Comparison of ENCODE assay signal across 15 cellular contexts in the genomic region with DNA sequence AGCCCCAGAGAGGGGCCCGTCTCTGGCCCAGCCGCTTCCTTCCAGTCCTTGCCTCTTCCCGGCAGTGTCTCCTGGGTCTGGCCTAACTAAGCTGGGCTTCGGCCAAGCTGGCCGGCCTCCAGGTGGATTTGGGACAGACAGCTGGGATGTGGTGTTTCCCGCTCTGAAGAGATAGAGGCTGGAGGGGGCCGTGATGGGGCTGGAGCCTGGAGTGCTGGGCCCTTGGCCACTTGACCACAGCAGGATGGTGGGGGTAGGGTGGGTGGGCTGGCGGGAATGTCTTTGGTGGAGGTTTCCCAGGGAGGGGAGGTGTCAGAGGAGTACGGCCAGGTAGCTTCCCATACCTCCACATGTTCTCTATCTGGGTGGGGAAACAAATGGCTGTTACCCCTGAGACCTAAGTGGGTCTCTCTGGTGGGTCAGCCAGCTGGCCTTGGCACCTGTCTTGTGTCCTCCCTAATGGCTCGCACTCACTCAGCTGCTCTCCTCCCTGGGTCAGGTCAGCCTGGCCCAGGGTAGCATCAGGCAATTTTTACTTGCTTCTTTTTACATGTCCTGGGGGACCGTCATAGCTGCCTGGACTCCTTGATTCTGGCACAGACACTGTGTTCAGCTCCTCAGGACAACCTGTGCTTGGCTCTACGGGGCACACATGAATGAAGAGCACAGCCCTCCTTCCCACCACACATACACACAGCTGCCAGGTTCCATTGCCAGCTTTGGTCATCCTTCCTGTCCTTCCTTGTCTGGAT. TPM values are rescaled to one million over a fixed set of nuclear protein-coding genes. Genes with fewer than 3 reads are reported as not detected.
DNase-seq lines count a peak whose midpoint lies in the region; ATAC-seq and TF ChIP-seq lines count a peak whose summit lies in the region.
"Had no signal": no experiment of that assay in that cellular context is flagged by ENCODE, and none has a peak within 500 bp of the region (broad histone marks: within the 10 kb centered on the region; RNA-seq: fewer than 3 reads in every experiment).

No MANE protein-coding gene starts in this region.

- no peaks in the 10 kb centered on the region for H3K9me3 ChIP-seq in lung (ENCODE audit: control insufficient read depth in 2 of 2, insufficient read depth in 1 of 2, low read length in 1 of 2)
- no peaks in the 10 kb centered on the region for H3K9me3 ChIP-seq in thyroid gland
- no peaks in the 10 kb centered on the region for H3K9me3 ChIP-seq in PC-3 (ENCODE audit: low read length)
- H3K9me3 ChIP-seq in MG63 = no peaks in the 10 kb centered on the region
- H3K9me3 ChIP-seq: BLaER1 had no signal

- ATAC-seq in lung (ENCODE audit: insufficient read depth, low FRiP score) = no peak
- ATAC-seq in PC-3 = no peak
- ATAC-seq in HG03442 (IDR thresholded peaks at IDR 0.05; ENCODE audit: unreplicated experiment) = no peak
- ATAC-seq: activated naive CD4-positive, alpha-beta T cell treated with anti-CD3 and anti-CD28 coated beads, Interleukin-2, amount 50 U/mL, for 72 hours had no signal

- no peak overlapping the region for H3K9ac ChIP-seq in PC-3 (ENCODE audit: low read length)
- H3K9ac ChIP-seq: BLaER1 had no signal

- CTCF ChIA-PET in PC-3 (lab: Charles Lee) = no interaction called here

- H3K9me2 ChIP-seq in PC-3 (replicated peaks; ENCODE audit: low read length) = no peaks in the 10 kb centered on the region

- WGBS in lung, 2 donors = 76 to 85% methylated on average over 12 of the region's 12 CpGs
- WGBS in thyroid gland, 2 donors = 52 to 74% methylated on average over 8 to 11 of the region's 12 CpGs

- POLR2A ChIA-PET in PC-3 (lab: Charles Lee; ENCODE audit: unreplicated experiment) = interaction anchor here (0.5 kb wide), 1 partner anchor 305 kb away, joined by 3 read pairs; no protein-coding TSS in a partner anchor

- no peaks in the 10 kb centered on the region for H3F3A ChIP-seq in PC-3 (ENCODE audit: low read length, unreplicated experiment)

- no peak overlapping the region for H3K4me2 ChIP-seq in PC-3 (ENCODE audit: low read length)
- H3K4me2 ChIP-seq: BLaER1 had no signal

- no peak for TF ChIP-seq CTCF in fibroblast of mammary gland (conservative IDR thresholded peaks at IDR 0.05; ENCODE audit: control insufficient read depth, insufficient read depth, low read depth, low read length)
- no peak for TF ChIP-seq CTCF in lung (IDR thresholded peaks at IDR 0.05; ENCODE audit: control extremely low read depth, extremely low read depth)
- TF ChIP-seq CTCF in thyroid gland (IDR thresholded peaks at IDR 0.05) = no peak
- no peak for TF ChIP-seq CTCF in PC-3 (conservative IDR thresholded peaks at IDR 0.05; ENCODE audit: low read depth, low read length)

- DNase-seq in NCI-H446 treated with DMSO at 0.1 percent for 48 hours (lab: John Stamatoyannopoulos, UW) (peak; percentile 81), fibroblast of mammary gland (ENCODE audit: low read depth) (peak; percentile 27), lung (ENCODE audit: low spot score) (peak; percentile 63), thyroid gland (peak; percentile 55 to 64), PC-3 (no peak), MG63 (no peak), dermis blood vessel endothelial cell (no peak)
- DNase-seq: activated B cell treated with CpG ODN at 0.5 μM for 24 hours; caudate nucleus; hypothalamus; NCI-H510A; stimulated activated CD4-positive, alpha-beta T cell treated with anti-CD3 and anti-CD28 coated beads, Interleukin-15, amount 100 ng/mL, for 24 hours had no signal

- no peak for TF ChIP-seq POLR2A in thyroid gland (IDR thresholded peaks at IDR 0.05)

- H3K27me3 ChIP-seq in lung (ENCODE audit: control insufficient read depth, insufficient read depth) (no peaks in the 10 kb centered on the region), thyroid gland (no peaks in the 10 kb centered on the region), PC-3 (ENCODE audit: low read length) (no peaks in the 10 kb centered on the region), MG63 (no peaks in the 10 kb centered on the region)
- H3K27me3 ChIP-seq: BLaER1 had no signal

- intact Hi-C loops in thyroid gland (cut with DNase I) = no loop called here
- intact Hi-C loops in PC-3 (cut with micrococcal nuclease) = no loop called here

- H3K79me2 ChIP-seq in PC-3 (ENCODE audit: low read length) = no peaks in the 10 kb centered on the region

- H2AFZ ChIP-seq in PC-3 (ENCODE audit: low read length) = no peak overlapping the region

- no peaks in the 10 kb centered on the region for H4K20me1 ChIP-seq in PC-3 (ENCODE audit: low read length)
- H4K20me1 ChIP-seq: BLaER1 had no signal

- no peaks in the 10 kb centered on the region for H3K36me3 ChIP-seq in lung (ENCODE audit: control insufficient read depth in 2 of 2, insufficient read depth in 2 of 2, low read length in 2 of 2)
- no peaks in the 10 kb centered on the region for H3K36me3 ChIP-seq in thyroid gland
- H3K36me3 ChIP-seq in PC-3 (ENCODE audit: low read depth, low read length) = no peaks in the 10 kb centered on the region
- H3K36me3 ChIP-seq in MG63 = no peaks in the 10 kb centered on the region
- H3K36me3 ChIP-seq: BLaER1 had no signal

- peaks cover 7 to 18% of the 10 kb centered on the region in 2 donors for H3K4me1 ChIP-seq in lung (ENCODE audit: control insufficient read depth in 2 of 2, insufficient read depth in 2 of 2, low read length in 2 of 2)
- H3K4me1 ChIP-seq in thyroid gland = peaks cover 0 to 36% of the 10 kb centered on the region in 2 donors
- H3K4me1 ChIP-seq in PC-3 (ENCODE audit: insufficient read depth, low read length) = peaks cover 26% of the 10 kb centered on the region

- H3K4me3 ChIP-seq in fibroblast of mammary gland (ENCODE audit: control insufficient read depth, low read depth, low read length) (no peak overlapping the region), lung (no peak overlapping the region), thyroid gland (replicated peaks in 1 of 3) (no peak overlapping the region), PC-3 (ENCODE audit: low read length) (no peak overlapping the region), MG63 (no peak overlapping the region)
- H3K4me3 ChIP-seq: BLaER1 had no signal

- no TSS peak for BruUV-seq in PC-3 (replicated peaks; lab: Mats Ljungman, UMichigan)

- H3K27ac ChIP-seq in lung (ENCODE audit: low read depth in 1 of 2, low read length in 1 of 2) (no peak overlapping the region), thyroid gland (no peak overlapping the region), PC-3 (ENCODE audit: low read length) (no peak overlapping the region)
- H3K27ac ChIP-seq: BLaER1 had no signal

RNA-seq across cellular contexts. Expression of a gene that starts 19.8 kb away (rescaled TPM):
- total RNA-seq in lung (1 to 10 TPM; 4.9 to 8.7 TPM), thyroid gland (10 to 100 TPM; 34.4 to 68.8 (median 61.0) TPM), PC-3 (2014; rRNA removed) (0.26 and 1.5 TPM in 2 replicates), dermis blood vessel endothelial cell (126 and 252 TPM in 2 replicates)
- 1 to 10 TPM; 3.0 to 10.0 TPM for polyA plus RNA-seq in lung
- total RNA-seq in MG63 (2014; rRNA removed; shearing (Covaris generic); ENCODE audit: low replicate concordance) = 49.2 and 50.6 TPM in 2 replicates
- total RNA-seq: activated B cell treated with CpG ODN at 0.5 μM for 24 hours had no signal

RNA-seq across cellular contexts. Expression of a gene that starts 27.5 kb away (rescaled TPM):
- total RNA-seq in lung (10 to 100 TPM; 34.7 to 35.4 TPM), thyroid gland (10 to 100 TPM; 47.0 to 94.8 (median 69.3) TPM), PC-3 (2014; rRNA removed) (96.8 and 113 TPM in 2 replicates), dermis blood vessel endothelial cell (85.6 and 134 TPM in 2 replicates)
- polyA plus RNA-seq in lung = 10 to 100 TPM; 19.6 to 45.2 TPM
- 48.2 and 87.3 TPM in 2 replicates for total RNA-seq in MG63 (2014; rRNA removed; shearing (Covaris generic); ENCODE audit: low replicate concordance)

RNA-seq across cellular contexts. Expression of a gene that starts 52.2 kb away (rescaled TPM):
- total RNA-seq in lung (10 to 100 TPM in 1 of 2 donors, 1 to 10 TPM in 1; 2.2 to 13.0 TPM), thyroid gland (10 to 100 TPM in 2 of 4 donors, 1 to 10 TPM in 2; 5.7 to 16.4 (median 9.5) TPM), PC-3 (2014; rRNA removed) (16.0 and 17.9 TPM in 2 replicates), dermis blood vessel endothelial cell (10.4 and 12.4 TPM in 2 replicates)
- 1 to 10 TPM; 2.3 to 6.3 TPM for polyA plus RNA-seq in lung
- 5.4 and 11.3 TPM in 2 replicates for total RNA-seq in MG63 (2014; rRNA removed; shearing (Covaris generic); ENCODE audit: low replicate concordance)

Comparison
In these comparisons a context has a peak if more than half of its experiments do, and no peak if none do; other contexts are left out.
1. DNase-seq: peak in NCI-H446 treated with DMSO at 0.1 percent for 48 hours (single experiment), fibroblast of mammary gland (single experiment), lung (single experiment) and thyroid gland (2 of 2); none in PC-3 (single experiment), MG63 (single experiment) and dermis blood vessel endothelial cell (single experiment).